1 cellular context compared by ENCODE assay signal in the genomic region with DNA sequence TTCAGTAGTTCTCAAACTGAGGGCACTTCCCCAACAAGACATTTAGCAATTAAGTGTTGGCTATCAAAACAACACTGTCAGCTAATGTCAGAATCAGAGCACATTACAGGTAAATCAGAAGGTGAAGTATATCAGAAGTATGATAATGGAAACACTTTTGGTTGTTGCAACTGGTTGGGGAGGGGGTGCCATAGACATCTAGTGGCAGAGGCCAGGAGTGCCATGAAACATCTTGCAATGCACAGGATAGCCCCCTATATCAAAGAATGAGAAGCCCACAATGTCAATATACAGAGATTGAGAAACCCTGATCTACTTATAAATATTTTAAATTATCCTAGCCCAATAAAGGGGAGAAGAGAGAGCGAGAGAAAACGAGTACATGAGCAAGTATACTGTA.
A peak's percentile ranks its signal among the peaks of the same experiment; 100 is the strongest.
TF ChIP-seq lines count a peak whose summit lies in the region.

No MANE protein-coding gene starts in this region.

TF ChIP-seq in K562, 482 proteins besides CTCF, POLR2A, EP300 and RAD21:
- TF ChIP-seq ESRRA (IDR thresholded peaks at IDR 0.05; ENCODE audit: borderline replicate concordance, low read depth) = no peak
- 0 out of 2 replicates have a peak, but pooled peaks have one; percentile 25 for TF ChIP-seq ZNF316 (IDR thresholded peaks at IDR 0.05)
TF ChIP-seq in K562: peak in this region for 1.
